ENCODE assay signal across 12 cellular contexts in the genomic region with DNA sequence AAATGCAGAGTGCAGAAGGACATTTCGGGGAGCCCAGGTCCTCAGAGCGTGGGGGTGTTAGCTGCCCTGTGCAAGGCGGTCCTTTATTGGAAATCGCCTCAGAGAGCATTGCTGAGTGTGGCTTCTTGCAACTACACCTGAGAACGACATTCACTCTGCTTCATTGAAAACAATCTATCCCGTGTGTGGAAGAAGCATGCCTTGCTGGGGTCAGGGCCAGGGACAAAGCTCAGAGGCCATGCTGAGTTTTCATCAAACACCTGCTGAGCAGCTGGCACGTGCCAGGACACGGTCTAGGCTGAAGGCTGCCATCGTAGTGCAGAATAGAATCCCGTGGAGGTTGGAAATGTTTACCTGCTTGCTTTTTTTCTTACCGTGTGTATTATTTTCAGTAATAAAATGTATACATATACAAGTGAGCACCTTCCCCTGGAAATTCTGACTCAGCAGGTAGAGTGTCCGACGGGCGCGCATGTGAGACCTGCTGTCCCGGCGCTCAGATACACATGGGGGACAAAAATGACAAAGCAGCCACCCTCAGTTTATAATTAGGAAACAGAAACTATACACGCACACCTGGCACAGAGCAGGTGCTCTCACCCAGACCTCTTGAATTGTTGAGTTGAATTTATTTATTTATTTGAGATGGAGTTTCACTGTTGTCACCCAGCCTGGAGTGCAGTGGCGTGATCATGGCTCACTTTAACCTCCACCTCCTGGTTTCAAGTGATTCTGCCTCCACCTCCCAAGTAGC.
DNase-seq lines count a peak whose midpoint lies in the region; ATAC-seq, FAIRE-seq and TF ChIP-seq lines count a peak whose summit lies in the region.
"Had no signal": no experiment of that assay in that cellular context is flagged by ENCODE, and none has a peak within 500 bp of the region (broad histone marks: within the 10 kb centered on the region; RNA-seq: fewer than 3 reads in every experiment).

No MANE protein-coding gene starts in this region.

- TF ChIP-seq CTCF in body of pancreas (IDR thresholded peaks at IDR 0.05) = no peak
- TF ChIP-seq CTCF in CD4-positive, alpha-beta T cell (IDR thresholded peaks at IDR 0.05) = no peak

- no peak overlapping the region for H3K4me3 Mint-ChIP-seq in CD4-positive, alpha-beta T cell
- H3K4me3 Mint-ChIP-seq: activated naive CD4-positive, alpha-beta T cell treated with anti-CD3 and anti-CD28 coated beads, Interleukin-2, amount 50 U/mL, for 24 hours had no signal

- H3K9me3 ChIP-seq in small intestine (ENCODE audit: control insufficient read depth, low read depth) (no peaks in the 10 kb centered on the region), body of pancreas (no peaks in the 10 kb centered on the region)
- H3K9me3 ChIP-seq in CD4-positive, alpha-beta T cell (ENCODE audit: control insufficient read depth, low read length) = no peaks in the 10 kb centered on the region
- H3K9me3 ChIP-seq: psoas muscle, suprapubic skin had no signal

- H3K36me3 Mint-ChIP-seq in CD4-positive, alpha-beta T cell (ENCODE audit: low read depth) = no peaks in the 10 kb centered on the region
- H3K36me3 Mint-ChIP-seq: activated naive CD4-positive, alpha-beta T cell treated with anti-CD3 and anti-CD28 coated beads, Interleukin-2, amount 50 U/mL, for 24 hours had no signal

- H3K27me3 Mint-ChIP-seq in CD4-positive, alpha-beta T cell = no peaks in the 10 kb centered on the region
- H3K27me3 Mint-ChIP-seq: activated naive CD4-positive, alpha-beta T cell treated with anti-CD3 and anti-CD28 coated beads, Interleukin-2, amount 50 U/mL, for 24 hours had no signal

- no peak for TF ChIP-seq POLR2A in body of pancreas (IDR thresholded peaks at IDR 0.05)

- peak; percentile 2 for ATAC-seq in HG02852 (IDR thresholded peaks at IDR 0.05; ENCODE audit: unreplicated experiment)
- ATAC-seq in body of pancreas = no peak
- ATAC-seq in CD4-positive, alpha-beta T cell (ENCODE audit: poor library complexity) = no peak

- H3K4me1 Mint-ChIP-seq in CD4-positive, alpha-beta T cell (ENCODE audit: low read depth) = peaks cover 21% of the 10 kb centered on the region

- intact Hi-C loops in body of pancreas (cut with DNase I) = no loop called here
- intact Hi-C loops in CD4-positive, alpha-beta T cell (cut with DNase I, micrococcal nuclease) = no loop called here
- intact Hi-C loops in head of caudate nucleus (cut with DNase I) = no loop called here

- H3K4me1 ChIP-seq in small intestine (ENCODE audit: control insufficient read depth in 2 of 2, insufficient read depth in 1 of 2, low read depth in 1 of 2, low read length in 1 of 2) (peaks cover 1 to 3% of the 10 kb centered on the region in 2 donors), body of pancreas (peaks cover 21% of the 10 kb centered on the region)
- H3K4me1 ChIP-seq: suprapubic skin had no signal

- peak overlapping the region in 1 of 2 donors; percentile 18 for H3K27ac ChIP-seq in small intestine (ENCODE audit: low read depth in 1 of 2, low read length in 1 of 2)
- H3K27ac ChIP-seq in body of pancreas = no peak overlapping the region
- no peak overlapping the region for H3K27ac ChIP-seq in CD4-positive, alpha-beta T cell (ENCODE audit: low read depth, low read length)
- H3K27ac ChIP-seq: psoas muscle, suprapubic skin had no signal

- no peak overlapping the region for H3K27ac Mint-ChIP-seq in CD4-positive, alpha-beta T cell
- H3K27ac Mint-ChIP-seq: activated naive CD4-positive, alpha-beta T cell treated with anti-CD3 and anti-CD28 coated beads, Interleukin-2, amount 50 U/mL, for 24 hours had no signal

- H3K36me3 ChIP-seq in small intestine (ENCODE audit: control insufficient read depth in 2 of 2, insufficient read depth in 2 of 2, low read length in 2 of 2) (no peaks in the 10 kb centered on the region), body of pancreas (replicated peaks in 1 of 2; ENCODE audit: insufficient read depth in 1 of 2, low read depth in 2 of 2) (no peaks in the 10 kb centered on the region)
- H3K36me3 ChIP-seq: suprapubic skin had no signal

- no peak overlapping the region for H3K4me3 ChIP-seq in small intestine (ENCODE audit: low read depth in 1 of 2, low read length in 2 of 2)
- H3K4me3 ChIP-seq in body of pancreas = no peak overlapping the region
- H3K4me3 ChIP-seq: psoas muscle, suprapubic skin had no signal

- H3K9me3 Mint-ChIP-seq in CD4-positive, alpha-beta T cell = no peaks in the 10 kb centered on the region
- H3K9me3 Mint-ChIP-seq: activated naive CD4-positive, alpha-beta T cell treated with anti-CD3 and anti-CD28 coated beads, Interleukin-2, amount 50 U/mL, for 24 hours had no signal

- POLR2A ChIA-PET in CD4-positive, alpha-beta T cell (lab: Charles Lee) = no interaction called here

- WGBS in small intestine, 3 donors = 50 to 76% (median 68%) methylated on average over 19 of the region's 19 CpGs
- WGBS in body of pancreas, 2 donors = 91 to 93% methylated on average over 19 of the region's 19 CpGs

- no peak for FAIRE-seq in small intestine (lab: Jason Lieb, UNC)
- FAIRE-seq: A204.1 had no signal

- H3K27me3 ChIP-seq in small intestine (ENCODE audit: control insufficient read depth in 2 of 2, insufficient read depth in 2 of 2, low read length in 2 of 2) (no peaks in the 10 kb centered on the region), body of pancreas (no peaks in the 10 kb centered on the region)
- H3K27me3 ChIP-seq in CD4-positive, alpha-beta T cell (ENCODE audit: control insufficient read depth, insufficient read depth, low read length) = no peaks in the 10 kb centered on the region
- H3K27me3 ChIP-seq: suprapubic skin had no signal

- peak; percentile 70 for DNase-seq in NCI-H748 (lab: John Stamatoyannopoulos, UW; ENCODE audit: unreplicated experiment)
- no peak for DNase-seq in NCI-H748 treated with DMSO at 0.1 percent for 48 hours (lab: John Stamatoyannopoulos, UW)
- DNase-seq in NCI-H146 (lab: John Stamatoyannopoulos, UW) = peak; percentile 79
- DNase-seq in small intestine = peak; percentile 43
- DNase-seq in body of pancreas = no peak
- DNase-seq in CD4-positive, alpha-beta T cell = no peak
- no peak for DNase-seq in head of caudate nucleus
- DNase-seq: psoas muscle had no signal

- CTCF ChIA-PET in CD4-positive, alpha-beta T cell (lab: Charles Lee) = no interaction called here

Comparison
In these comparisons a context has a peak if more than half of its experiments do, and no peak if none do; other contexts are left out.
1. DNase-seq: peak in NCI-H748 (single experiment), NCI-H146 (single experiment) and small intestine (single experiment); none in NCI-H748 treated with DMSO at 0.1 percent for 48 hours (single experiment), body of pancreas (0 of 4), CD4-positive, alpha-beta T cell (0 of 10) and head of caudate nucleus (0 of 42).